8 cellular contexts compared by ENCODE assay signal in genomic region chr6:20056350-20056992, GRCh38.
DNase-seq lines count a peak whose midpoint lies in the region; ATAC-seq lines count a peak whose summit lies in the region.

No MANE protein-coding gene starts in this region.

- DNase-seq in ACHN: peak; percentile 52
- DNase-seq in HS-5 (ENCODE audit: low read depth): peak; percentile 24
- DNase-seq in NCI-H82 treated with DMSO at 0.1 percent for 48 hours (lab: John Stamatoyannopoulos, UW; ENCODE audit: unreplicated experiment): peak; percentile 38
- DNase-seq in dermis blood vessel endothelial cell: peak; percentile 68
- peak; percentile 45 for DNase-seq in myocyte (ENCODE audit: low read depth)
- DNase-seq in activated gamma-delta T cell treated with Interleukin-2 at 50 U/mL for 16 hours: no peak

- ATAC-seq in GM18858 (IDR thresholded peaks at IDR 0.05; ENCODE audit: unreplicated experiment) (peak; percentile 42), esophagus mucosa (no peak)

- in situ Hi-C loops in ACHN (cut with HindIII; ENCODE audit: low pct_ligation_motif_present, low pct_unique_long_range_greater_than_20kb, low sequenced_read_pairs): no loop called here
